1 cellular context compared by ENCODE assay signal in the genomic region with DNA sequence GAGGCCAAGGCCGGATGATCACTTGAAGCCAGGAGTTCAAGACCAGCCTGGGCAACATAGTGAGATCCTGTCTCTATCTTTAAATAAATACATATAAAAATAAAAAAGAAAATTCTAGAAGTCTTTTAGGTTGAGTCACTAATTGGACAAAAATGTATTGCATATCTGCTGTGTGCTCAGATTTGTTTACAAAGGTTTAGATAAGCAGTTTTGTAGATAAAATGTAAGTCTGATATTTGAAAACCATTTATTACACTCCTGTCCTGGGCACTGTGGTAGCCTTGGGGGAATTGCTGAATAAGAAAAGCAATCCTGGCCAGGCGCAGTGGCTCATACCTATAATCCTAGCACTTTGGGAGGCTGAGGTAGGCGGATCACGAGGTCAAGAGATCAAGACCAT.
TF ChIP-seq lines count a peak whose summit lies in the region.

No MANE protein-coding gene starts in this region.

TF ChIP-seq in IMR-90, 13 proteins besides CTCF, POLR2A, EP300 and RAD21 (continued from another document):
- TF ChIP-seq, protein P1, sequence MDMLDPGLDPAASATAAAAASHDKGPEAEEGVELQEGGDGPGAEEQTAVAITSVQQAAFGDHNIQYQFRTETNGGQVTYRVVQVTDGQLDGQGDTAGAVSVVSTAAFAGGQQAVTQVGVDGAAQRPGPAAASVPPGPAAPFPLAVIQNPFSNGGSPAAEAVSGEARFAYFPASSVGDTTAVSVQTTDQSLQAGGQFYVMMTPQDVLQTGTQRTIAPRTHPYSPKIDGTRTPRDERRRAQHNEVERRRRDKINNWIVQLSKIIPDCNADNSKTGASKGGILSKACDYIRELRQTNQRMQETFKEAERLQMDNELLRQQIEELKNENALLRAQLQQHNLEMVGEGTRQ (IDR thresholded peaks at IDR 0.05; ENCODE audit: low read depth, low read length), result no peak
- TF ChIP-seq MXI1 (IDR thresholded peaks at IDR 0.05; ENCODE audit: borderline replicate concordance, low read depth, low read length) (no peak), RCOR1 (IDR thresholded peaks at IDR 0.05; ENCODE audit: insufficient replicate concordance, low read length) (no peak), MAFK (IDR thresholded peaks at IDR 0.05; ENCODE audit: low read depth, low read length) (no peak), MAZ (IDR thresholded peaks at IDR 0.05; ENCODE audit: borderline replicate concordance, low read depth, low read length) (no peak), RFX5 (IDR thresholded peaks at IDR 0.05; ENCODE audit: low read depth, low read length) (no peak)
